1 cellular context compared by ENCODE assay signal in genomic region chr15:72796210-72796514, GRCh38.
TF ChIP-seq lines count a peak whose summit lies in the region.

No MANE protein-coding gene starts in this region.

TF ChIP-seq in K562, 482 proteins besides CTCF, POLR2A, EP300 and RAD21 (continued from another document):
- no peak for TF ChIP-seq CUX1 (CRISPR knock-in tag; IDR thresholded peaks at IDR 0.05)
- TF ChIP-seq ZBTB26 (CRISPR knock-in tag; IDR thresholded peaks at IDR 0.05): no peak
- TF ChIP-seq RBBP5 (IDR thresholded peaks at IDR 0.05; ENCODE audit: borderline replicate concordance, insufficient read depth, low read length, poor library complexity, severe bottlenecking): no peak
- peak; percentile 43 for TF ChIP-seq MAFG (tag; conservative IDR thresholded peaks at IDR 0.05)
- TF ChIP-seq ZNF592 (IDR thresholded peaks at IDR 0.05): no peak
- no peak for TF ChIP-seq CREB1 (IDR thresholded peaks at IDR 0.05)
- no peak for TF ChIP-seq CREB1 (CRISPR knock-in tag; IDR thresholded peaks at IDR 0.05)
- no peak for TF ChIP-seq ZNF212 (CRISPR knock-in tag; IDR thresholded peaks at IDR 0.05)
